ENCODE assay signal across 8 cellular contexts in genomic region chr6:108492131-108492766, GRCh38.
DNase-seq lines count a peak whose midpoint lies in the region; ATAC-seq and TF ChIP-seq lines count a peak whose summit lies in the region.

No MANE protein-coding gene starts in this region.

- TF ChIP-seq CTCF in WERI-Rb-1 (IDR thresholded peaks at IDR 0.05; ENCODE audit: low read depth, low read length) = peak; percentile 46
- peak in 4 of 6 experiments; percentile 37 to 71 (median 62) for TF ChIP-seq CTCF in thyroid gland (IDR thresholded peaks at IDR 0.05)

- H3K36me3 ChIP-seq in WERI-Rb-1 (no peaks in the 10 kb centered on the region), thyroid gland (no peaks in the 10 kb centered on the region)

- no peak for ATAC-seq in GM21786 (IDR thresholded peaks at IDR 0.05; ENCODE audit: unreplicated experiment)

- intact Hi-C loops in thyroid gland (cut with DNase I) = loop anchor here (5.0 kb wide), 1 partner anchor 380 kb away; no protein-coding TSS in a partner anchor

- DNase-seq in NOMO-1 treated with DMSO at 0.1 percent for 48 hours (lab: John Stamatoyannopoulos, UW; ENCODE audit: unreplicated experiment) (peak; percentile 48), NOMO-1 treated with dmso at 0.1 percent for 144 hours (lab: John Stamatoyannopoulos, UW; ENCODE audit: unreplicated experiment) (no peak), MV-4-11 (lab: John Stamatoyannopoulos, UW) (peak; percentile 48), WERI-Rb-1 (peak; percentile 9), iPS-NIHi11 (ENCODE audit: low spot score) (peak; percentile 31), thyroid gland (no peak)
- no peak for DNase-seq in activated CD8-positive, alpha-beta memory T cell treated with anti-CD3 and anti-CD28 coated beads for 24 hours

- H3K4me1 ChIP-seq in thyroid gland = no peaks in the 10 kb centered on the region

- H3K27me3 ChIP-seq in WERI-Rb-1 (ENCODE audit: insufficient read depth, low read depth, severe bottlenecking) (no peaks in the 10 kb centered on the region), thyroid gland (no peaks in the 10 kb centered on the region)

- no peak for TF ChIP-seq POLR2A in thyroid gland (IDR thresholded peaks at IDR 0.05)

- H3K4me3 ChIP-seq in WERI-Rb-1 (ENCODE audit: low read depth, low read length) = no peak overlapping the region
- no peak overlapping the region for H3K4me3 ChIP-seq in thyroid gland (replicated peaks in 1 of 3)

- H3K27ac ChIP-seq in WERI-Rb-1 (no peak overlapping the region), thyroid gland (no peak overlapping the region)

- H3K9me3 ChIP-seq in WERI-Rb-1 (ENCODE audit: severe bottlenecking) (no peaks in the 10 kb centered on the region), thyroid gland (no peaks in the 10 kb centered on the region)

Comparison
In these comparisons a context has a peak if more than half of its experiments do, and no peak if none do; other contexts are left out.
1. DNase-seq: peak in NOMO-1 treated with DMSO at 0.1 percent for 48 hours (single experiment), MV-4-11 (single experiment), WERI-Rb-1 (single experiment) and iPS-NIHi11 (single experiment); none in NOMO-1 treated with dmso at 0.1 percent for 144 hours (single experiment), thyroid gland (0 of 2) and activated CD8-positive, alpha-beta memory T cell treated with anti-CD3 and anti-CD28 coated beads for 24 hours (single experiment).